ENCODE assay signal across 12 cellular contexts in the genomic region with DNA sequence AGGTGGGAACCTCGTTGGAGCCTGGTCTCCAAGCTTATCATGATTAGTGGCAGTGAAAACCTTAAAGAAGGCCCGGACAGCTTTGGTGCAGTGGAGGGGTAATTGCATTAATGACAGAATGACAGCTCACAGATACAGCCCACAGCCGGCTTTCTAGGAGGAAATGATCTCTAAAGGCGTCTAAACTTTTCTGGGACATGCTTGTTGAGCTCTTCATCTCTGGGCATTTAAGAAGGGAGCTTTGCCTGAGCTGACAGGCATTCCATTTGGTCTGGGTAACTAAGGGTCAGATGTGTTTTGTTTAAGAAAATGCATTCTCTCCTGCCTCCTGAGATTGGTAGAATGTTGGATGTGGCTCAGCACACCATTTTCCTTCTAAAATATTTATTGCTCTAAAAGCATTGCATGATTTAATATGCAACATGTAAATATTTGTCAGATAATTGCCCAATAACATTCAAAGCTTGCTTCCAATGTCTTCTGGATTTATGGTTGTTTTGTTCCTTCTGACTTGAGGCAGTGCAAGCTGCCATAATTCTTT. TPM values are rescaled to one million over a fixed set of nuclear protein-coding genes. Genes with fewer than 3 reads are reported as not detected.
DNase-seq lines count a peak whose midpoint lies in the region; ATAC-seq and TF ChIP-seq lines count a peak whose summit lies in the region.
"Had no signal": no experiment of that assay in that cellular context is flagged by ENCODE, and none has a peak within 500 bp of the region (broad histone marks: within the 10 kb centered on the region; RNA-seq: fewer than 3 reads in every experiment).

No MANE protein-coding gene starts in this region.

- DNase-seq in RWPE2 (ENCODE audit: low spot score) (peak; percentile 44), fibroblast of the aortic adventitia (ENCODE audit: low read depth) (peak; percentile 69), KBM-7 (no peak), H7 (no peak)
- DNase-seq in stimulated activated naive B cell treated with anti-CD40 and anti-IgM and Interleukin-4, amounts not matched to agents 10 μg/mL and 1 μg/mL and 100 μg/mL, for 72 hours: no peak
- DNase-seq: activated effector memory CD4-positive, alpha-beta T cell treated with Interleukin-2 at 50 U/mL for 16 hours; midbrain; NCI-H2171 had no signal

- no peaks in the 10 kb centered on the region for H3K9me3 ChIP-seq in RWPE2 (ENCODE audit: severe bottlenecking)
- H3K9me3 ChIP-seq: right atrium auricular region had no signal

- H3K4me1 ChIP-seq in RWPE2 (ENCODE audit: insufficient read depth, poor library complexity, severe bottlenecking): peaks cover 13% of the 10 kb centered on the region

- in situ Hi-C loops in KBM-7 (cut with MboI; ENCODE audit: low pct_unique_long_range_greater_than_20kb, low sequenced_read_pairs): no loop called here

- H3K4me3 ChIP-seq in GM08714 (ENCODE audit: low read length) (peak overlapping the region; percentile 84), RWPE2 (ENCODE audit: severe bottlenecking) (no peak overlapping the region), fibroblast of the aortic adventitia (ENCODE audit: low read depth, low read length) (peak overlapping the region; percentile 94), H7 (ENCODE audit: insufficient read depth, low read depth, low read length) (no peak overlapping the region)
- H3K4me3 ChIP-seq: right atrium auricular region had no signal

- H3K27me3 ChIP-seq in RWPE2 (ENCODE audit: insufficient read depth, poor library complexity, severe bottlenecking): no peaks in the 10 kb centered on the region
- peaks cover 44% of the 10 kb centered on the region for H3K27me3 ChIP-seq in H7 (ENCODE audit: control insufficient read depth, insufficient read depth, low read length)
- H3K27me3 ChIP-seq: right atrium auricular region had no signal

- H3K4me3 Mint-ChIP-seq in stimulated activated naive B cell treated with anti-CD40 and anti-IgM and Interleukin-4, amounts not matched to agents 10 μg/mL and 1 μg/mL and 100 μg/mL, for 72 hours: peak overlapping the region; percentile 91 to 98

- H3K36me3 Mint-ChIP-seq in stimulated activated naive B cell treated with anti-CD40 and anti-IgM and Interleukin-4, amounts not matched to agents 10 μg/mL and 1 μg/mL and 100 μg/mL, for 72 hours: peaks cover 52 to 60% of the 10 kb centered on the region in 2 donors

- no peak for TF ChIP-seq CTCF in RWPE2 (IDR thresholded peaks at IDR 0.05; ENCODE audit: poor library complexity, severe bottlenecking)
- no peak for TF ChIP-seq CTCF in fibroblast of the aortic adventitia (IDR thresholded peaks at IDR 0.05; ENCODE audit: insufficient read depth, low read length)

- peak overlapping the region; percentile 63 for H3K27ac Mint-ChIP-seq in stimulated activated naive B cell treated with anti-CD40 and anti-IgM and Interleukin-4, amounts not matched to agents 10 μg/mL and 1 μg/mL and 100 μg/mL, for 72 hours

- ATAC-seq in RWPE2 (ENCODE audit: low read depth) (no peak), HG02981 (IDR thresholded peaks at IDR 0.05; ENCODE audit: unreplicated experiment) (no peak)
- ATAC-seq in stimulated activated naive B cell treated with anti-CD40 and anti-IgM and Interleukin-4, amounts not matched to agents 10 μg/mL and 1 μg/mL and 100 μg/mL, for 72 hours (replicated peaks): no peak
- ATAC-seq: activated CD4-positive, CD25-positive, alpha-beta regulatory T cell treated with anti-CD3 and anti-CD28 coated beads, Interleukin-2, amount 50 U/mL, for 24 hours had no signal

- H3K36me3 ChIP-seq in RWPE2 (ENCODE audit: low read depth) (no peaks in the 10 kb centered on the region), H7 (replicated peaks; ENCODE audit: control insufficient read depth, insufficient read depth, low read length) (no peaks in the 10 kb centered on the region; the same call in 1 of the 2 replicates)
- H3K36me3 ChIP-seq: right atrium auricular region had no signal

- no peak overlapping the region for H3K27ac ChIP-seq in RWPE2 (ENCODE audit: poor library complexity, severe bottlenecking)
- H3K27ac ChIP-seq: right atrium auricular region had no signal

- peaks cover 0 to 1% of the 10 kb centered on the region in 2 donors for H3K9me3 Mint-ChIP-seq in stimulated activated naive B cell treated with anti-CD40 and anti-IgM and Interleukin-4, amounts not matched to agents 10 μg/mL and 1 μg/mL and 100 μg/mL, for 72 hours

- H3K4me1 Mint-ChIP-seq in stimulated activated naive B cell treated with anti-CD40 and anti-IgM and Interleukin-4, amounts not matched to agents 10 μg/mL and 1 μg/mL and 100 μg/mL, for 72 hours: peaks cover 38 to 58% of the 10 kb centered on the region in 2 donors

- H3K27me3 Mint-ChIP-seq in stimulated activated naive B cell treated with anti-CD40 and anti-IgM and Interleukin-4, amounts not matched to agents 10 μg/mL and 1 μg/mL and 100 μg/mL, for 72 hours: no peaks in the 10 kb centered on the region

RNA-seq across cellular contexts. Expression of a gene that starts 4.0 kb away (rescaled TPM):
- total RNA-seq in fibroblast of the aortic adventitia (ENCODE audit: low replicate concordance): 8.3 and 11.3 TPM in 2 replicates
- total RNA-seq in H7 (2014; rRNA removed; shearing (Covaris generic)): 1.1 and 1.6 TPM in 2 replicates

Comparison
In these comparisons a context has a peak if more than half of its experiments do, and no peak if none do; other contexts are left out.
1. H3K4me3 ChIP-seq: peak in GM08714 (single experiment) and fibroblast of the aortic adventitia (single experiment); none in RWPE2 (single experiment) and H7 (single experiment).
2. DNase-seq: peak in RWPE2 (single experiment) and fibroblast of the aortic adventitia (single experiment); none in stimulated activated naive B cell treated with anti-CD40 and anti-IgM and Interleukin-4, amounts not matched to agents 10 μg/mL and 1 μg/mL and 100 μg/mL, for 72 hours (single experiment), KBM-7 (single experiment) and H7 (single experiment).